10 cellular contexts compared by ENCODE assay signal in the genomic region with DNA sequence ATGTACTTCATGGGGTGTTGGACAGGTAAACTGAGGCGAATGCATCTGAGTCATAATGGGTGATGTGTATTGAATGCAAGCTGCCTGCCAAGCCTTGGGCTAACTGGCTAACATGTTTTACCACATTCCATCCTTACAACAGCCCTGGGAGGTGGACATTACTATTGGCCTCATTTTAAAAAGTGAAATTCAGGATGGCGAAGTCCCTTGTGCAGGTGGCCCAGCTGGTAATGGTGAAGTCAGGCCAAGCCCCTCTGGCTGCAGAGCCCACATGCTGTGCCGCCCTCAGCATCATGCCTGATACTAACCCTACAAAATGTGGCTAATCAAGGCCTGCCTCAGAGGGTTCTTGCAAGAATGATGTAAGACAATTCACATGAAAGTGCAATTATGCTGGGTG. TPM values are rescaled to one million over a fixed set of nuclear protein-coding genes. Genes with fewer than 3 reads are reported as not detected.
DNase-seq lines count a peak whose midpoint lies in the region; ATAC-seq and TF ChIP-seq lines count a peak whose summit lies in the region.
"Had no signal": no experiment of that assay in that cellular context is flagged by ENCODE, and none has a peak within 500 bp of the region (broad histone marks: within the 10 kb centered on the region; RNA-seq: fewer than 3 reads in every experiment).

No MANE protein-coding gene starts in this region.

- POLR2A ChIA-PET in activated B cell treated with CpG ODN at 0.5 μM for 24 hours (lab: Charles Lee), result interaction anchor here (0.7 to 3.9 kb wide), 8 partner anchors 8 to 78 kb away, joined by 3 to 38 read pairs (median 10); a partner anchor contains a TSS
- POLR2A ChIA-PET in naive thymus-derived CD4-positive, alpha-beta T cell (lab: Charles Lee), result interaction anchor here (0.9 to 21.9 kb wide), 14 partner anchors 7 to 76 kb away, joined by 3 to 550 read pairs (median 5); a partner anchor contains a TSS

- H3K27me3 ChIP-seq in naive thymus-derived CD4-positive, alpha-beta T cell (ENCODE audit: control insufficient read depth in 2 of 2, insufficient read depth in 2 of 2, low read length in 2 of 2), result no peaks in the 10 kb centered on the region
- no peaks in the 10 kb centered on the region for H3K27me3 ChIP-seq in adrenal gland
- H3K27me3 ChIP-seq: ascending aorta had no signal

- peak overlapping the region; percentile 45 for H3K4me3 Mint-ChIP-seq in activated B cell treated with CpG ODN at 0.5 μM for 24 hours
- peak overlapping the region; percentile 23 to 77 (median 68) for H3K4me3 Mint-ChIP-seq in naive thymus-derived CD4-positive, alpha-beta T cell

- peak overlapping the region; percentile 61 for H3K27ac ChIP-seq in naive thymus-derived CD4-positive, alpha-beta T cell (ENCODE audit: low read depth, low read length)
- H3K27ac ChIP-seq in adrenal gland, result no peak overlapping the region
- H3K27ac ChIP-seq: SK-N-MC had no signal

- CTCF ChIA-PET in activated B cell treated with CpG ODN at 0.5 μM for 24 hours (lab: Charles Lee), result no interaction called here
- CTCF ChIA-PET in naive thymus-derived CD4-positive, alpha-beta T cell (lab: Charles Lee), result interaction anchor here (0.6 to 1.1 kb wide), 3 partner anchors 31 to 45 kb away, joined by 3 read pairs; no protein-coding TSS in a partner anchor

- WGBS in adrenal gland, 4 donors, result 95 to 97% (median 96%) methylated on average over 3 of the region's 3 CpGs

- no peak overlapping the region for H3K4me3 ChIP-seq in naive thymus-derived CD4-positive, alpha-beta T cell (ENCODE audit: low read length)
- no peak overlapping the region for H3K4me3 ChIP-seq in adrenal gland
- H3K4me3 ChIP-seq: ascending aorta, SK-N-MC had no signal

- H3K27ac Mint-ChIP-seq in activated B cell treated with CpG ODN at 0.5 μM for 24 hours, result peak overlapping the region; percentile 85
- H3K27ac Mint-ChIP-seq in naive thymus-derived CD4-positive, alpha-beta T cell, result peak overlapping the region; percentile 67 to 92 (median 90)

- no peak for TF ChIP-seq POLR2A in adrenal gland (IDR thresholded peaks at IDR 0.05)

- TF ChIP-seq CTCF in activated B cell treated with CpG ODN at 0.5 μM for 24 hours (IDR thresholded peaks at IDR 0.05), result no peak
- TF ChIP-seq CTCF in adrenal gland (IDR thresholded peaks at IDR 0.05), result no peak

- no peaks in the 10 kb centered on the region for H3K9me3 Mint-ChIP-seq in activated B cell treated with CpG ODN at 0.5 μM for 24 hours
- no peaks in the 10 kb centered on the region for H3K9me3 Mint-ChIP-seq in naive thymus-derived CD4-positive, alpha-beta T cell

- no peaks in the 10 kb centered on the region for H3K36me3 ChIP-seq in naive thymus-derived CD4-positive, alpha-beta T cell (ENCODE audit: control insufficient read depth in 2 of 3, insufficient read depth in 3 of 3, low read length in 3 of 3)
- H3K36me3 ChIP-seq in adrenal gland (replicated peaks in 1 of 2), result no peaks in the 10 kb centered on the region
- H3K36me3 ChIP-seq: ascending aorta had no signal

- intact Hi-C loops in activated B cell treated with CpG ODN at 0.5 μM for 24 hours (cut with micrococcal nuclease), result no loop called here
- intact Hi-C loops in naive thymus-derived CD4-positive, alpha-beta T cell (cut with micrococcal nuclease), result no loop called here
- intact Hi-C loops in adrenal gland (cut with DNase I), result no loop called here

- ATAC-seq in HG02870 (IDR thresholded peaks at IDR 0.05; ENCODE audit: unreplicated experiment) (peak; percentile 12), activated B cell treated with CpG ODN at 0.5 μM for 24 hours (ENCODE audit: low read depth) (no peak), HG02623 (IDR thresholded peaks at IDR 0.05; ENCODE audit: unreplicated experiment) (no peak)
- ATAC-seq in naive thymus-derived CD4-positive, alpha-beta T cell, result no peak

- DNase-seq in ELF-1 (ENCODE audit: low read depth, low spot score) (peak; percentile 85), activated B cell treated with CpG ODN at 0.5 μM for 24 hours (no peak), adrenal gland (no peak), NCI-H1930 (lab: John Stamatoyannopoulos, UW) (no peak)
- DNase-seq in naive thymus-derived CD4-positive, alpha-beta T cell, result no peak
- DNase-seq: activated CD8-positive, alpha-beta memory T cell treated with anti-CD3 and anti-CD28 coated beads for 24 hours had no signal

- peaks cover 41% of the 10 kb centered on the region for H3K4me1 Mint-ChIP-seq in activated B cell treated with CpG ODN at 0.5 μM for 24 hours
- peaks cover 26 to 75% (median 63%) of the 10 kb centered on the region in 7 donors for H3K4me1 Mint-ChIP-seq in naive thymus-derived CD4-positive, alpha-beta T cell

- no peaks in the 10 kb centered on the region for H3K9me3 ChIP-seq in naive thymus-derived CD4-positive, alpha-beta T cell (ENCODE audit: control insufficient read depth in 2 of 3, low read length in 3 of 3)
- H3K9me3 ChIP-seq in adrenal gland (replicated peaks in 1 of 3), result no peaks in the 10 kb centered on the region
- H3K9me3 ChIP-seq: ascending aorta had no signal

- H3K36me3 Mint-ChIP-seq in activated B cell treated with CpG ODN at 0.5 μM for 24 hours (ENCODE audit: low read depth), result no peaks in the 10 kb centered on the region
- peaks cover 0 to 2% (median 0%) of the 10 kb centered on the region in 5 donors for H3K36me3 Mint-ChIP-seq in naive thymus-derived CD4-positive, alpha-beta T cell

- H3K27me3 Mint-ChIP-seq in activated B cell treated with CpG ODN at 0.5 μM for 24 hours, result no peaks in the 10 kb centered on the region
- H3K27me3 Mint-ChIP-seq in naive thymus-derived CD4-positive, alpha-beta T cell, result no peaks in the 10 kb centered on the region

- H3K4me1 ChIP-seq in naive thymus-derived CD4-positive, alpha-beta T cell (ENCODE audit: control insufficient read depth in 2 of 2, insufficient read depth in 2 of 2, low read length in 2 of 2), result peaks cover 13 to 52% of the 10 kb centered on the region in 2 donors
- H3K4me1 ChIP-seq in adrenal gland (replicated peaks in 1 of 2), result peaks cover 0 to 6% of the 10 kb centered on the region in 2 donors

RNA-seq across cellular contexts. Expression of a gene that starts 60.0 kb away (rescaled TPM):
- total RNA-seq in activated B cell treated with CpG ODN at 0.5 μM for 24 hours, result 249 and 298 TPM in 2 replicates
- total RNA-seq in naive thymus-derived CD4-positive, alpha-beta T cell, result 100 to 1,000 TPM; 144 to 492 (median 393) TPM
- 100 to 1,000 TPM in 1 of 2 donors, 10 to 100 TPM in 1; 70.0 to 103 TPM for polyA plus RNA-seq in naive thymus-derived CD4-positive, alpha-beta T cell
- total RNA-seq in adrenal gland, result 100 to 1,000 TPM in 2 of 8 donors, 10 to 100 TPM in 6; 41.3 to 115 (median 83.1) TPM
- 10 to 100 TPM; 40.1 to 60.2 (median 50.3) TPM for polyA plus RNA-seq in adrenal gland
